In genomic region chr5:6582507-6583048, GRCh38 we compare ENCODE assay signal across 9 cellular contexts. TPM values are rescaled to one million over a fixed set of nuclear protein-coding genes. Genes with fewer than 3 reads are reported as not detected.
DNase-seq lines count a peak whose midpoint lies in the region; ATAC-seq lines count a peak whose summit lies in the region.
"Had no signal": no experiment of that assay in that cellular context is flagged by ENCODE, and none has a peak within 500 bp of the region (broad histone marks: within the 10 kb centered on the region; RNA-seq: fewer than 3 reads in every experiment).

No MANE protein-coding gene starts in this region.

- no peaks in the 10 kb centered on the region for H3K9me3 ChIP-seq in ectodermal cell (ENCODE audit: control insufficient read depth, low read length)
- H3K9me3 ChIP-seq in aorta (ENCODE audit: control insufficient read depth, low read length), result no peaks in the 10 kb centered on the region

- no peak for DNase-seq in Right ventricle myocardium inferior (ENCODE audit: missing footprints)
- DNase-seq in cardiac septum (ENCODE audit: low spot score), result no peak
- no peak for DNase-seq in naive B cell
- no peak for DNase-seq in aorta
- no peak for DNase-seq in hypothalamus (lab: John Stamatoyannopoulos, UW)
- no peak for DNase-seq in mesenteric fat pad (ENCODE audit: low spot score)

- H3K27ac ChIP-seq in ectodermal cell (ENCODE audit: insufficient read depth, low read depth, low read length, poor library complexity, severe bottlenecking) (no peak overlapping the region), aorta (ENCODE audit: low read depth in 1 of 2, low read length in 2 of 2) (no peak overlapping the region)

- H3K27ac Mint-ChIP-seq in naive B cell, result no peak overlapping the region
- H3K27ac Mint-ChIP-seq: CD4-positive, CD25-positive, alpha-beta regulatory T cell had no signal

- H3K4me1 Mint-ChIP-seq in naive B cell, result peaks cover 0 to 2% (median 0%) of the 10 kb centered on the region in 3 donors

- peak overlapping the region; percentile 31 for H3K4me3 ChIP-seq in ectodermal cell (ENCODE audit: insufficient read depth, low read depth, low read length)
- H3K4me3 ChIP-seq in aorta (ENCODE audit: low read length in 2 of 2), result peak overlapping the region; percentile 19 to 32

- H3K4me3 Mint-ChIP-seq in naive B cell, result peak overlapping the region in 7 of 8 donors; percentile 10 to 71 (median 44)
- H3K4me3 Mint-ChIP-seq: CD4-positive, CD25-positive, alpha-beta regulatory T cell had no signal

- H3K4me1 ChIP-seq in ectodermal cell (ENCODE audit: control insufficient read depth, insufficient read depth, low read length) (no peaks in the 10 kb centered on the region), aorta (ENCODE audit: control insufficient read depth in 1 of 2, insufficient read depth in 2 of 2, low read length in 2 of 2) (peaks cover 0 to 4% of the 10 kb centered on the region in 2 donors)

- intact Hi-C loops in Right ventricle myocardium inferior (cut with DNase I) (loop anchor here (5.0 kb wide), 1 partner anchor 1090 kb away; no protein-coding TSS in a partner anchor), cardiac septum (cut with DNase I) (no loop called here), aorta (cut with DNase I) (loop anchor here in 1 of 2 donors (5.0 kb wide), 1 partner anchor 205 kb away; the partner anchor contains the start of gene MED10)

- H3K9me3 Mint-ChIP-seq in naive B cell, result peaks cover 0 to 6% (median 2%) of the 10 kb centered on the region in 7 donors

- peaks cover 40 to 76% (median 62%) of the 10 kb centered on the region in 3 donors for H3K27me3 Mint-ChIP-seq in naive B cell

- WGBS in ectodermal cell, 2 experiments, result 73% methylated on average over 30 of the region's 30 CpGs
- 39 to 46% methylated on average over 30 of the region's 30 CpGs for WGBS in aorta, 2 donors

- ATAC-seq in Right ventricle myocardium inferior (peak; percentile 12), naive B cell (ENCODE audit: low read depth in 2 of 2) (no peak), aorta (ENCODE audit: low FRiP score) (no peak), GM18870 (IDR thresholded peaks at IDR 0.05; ENCODE audit: unreplicated experiment) (no peak)

- no peaks in the 10 kb centered on the region for H3K36me3 Mint-ChIP-seq in naive B cell
- H3K36me3 Mint-ChIP-seq: CD4-positive, CD25-positive, alpha-beta regulatory T cell had no signal

- H3K36me3 ChIP-seq in ectodermal cell (ENCODE audit: control insufficient read depth, insufficient read depth, low read length), result no peaks in the 10 kb centered on the region
- H3K36me3 ChIP-seq in aorta (ENCODE audit: control insufficient read depth in 1 of 2, insufficient read depth in 2 of 2, low read length in 1 of 2), result no peaks in the 10 kb centered on the region

- peaks cover 52% of the 10 kb centered on the region for H3K27me3 ChIP-seq in ectodermal cell (ENCODE audit: control insufficient read depth, insufficient read depth, low read length, poor library complexity, severe bottlenecking)
- H3K27me3 ChIP-seq in aorta (ENCODE audit: control insufficient read depth in 1 of 2, insufficient read depth in 2 of 2, low read length in 1 of 2), result no peaks in the 10 kb centered on the region

RNA-seq across cellular contexts. Expression of gene NSUN2, which starts 50.3 kb away (rescaled TPM):
- 34.2 TPM for total RNA-seq in Right ventricle myocardium inferior
- total RNA-seq in cardiac septum, result 39.9 TPM
- polyA plus RNA-seq in ectodermal cell (2013, experiment 1 of 4), result 74.1 TPM
- 77.2 TPM for polyA plus RNA-seq in ectodermal cell (2013, experiment 2 of 4)
- polyA plus RNA-seq in ectodermal cell (2013, experiment 3 of 4), result 47.5 TPM
- polyA plus RNA-seq in ectodermal cell (2013, experiment 4 of 4), result 56.2 TPM
- 10 to 100 TPM; 35.2 to 56.0 (median 46.0) TPM for polyA plus RNA-seq in naive B cell (ENCODE audit: low read depth in 6 of 6)
- 10 to 100 TPM; 38.6 to 45.0 TPM for total RNA-seq in aorta
- 10 to 100 TPM; 15.0 to 46.1 TPM for polyA plus RNA-seq in aorta
- total RNA-seq in mesenteric fat pad, result 42.8 TPM

RNA-seq across cellular contexts. Expression of gene SRD5A1, which starts 50.7 kb away (rescaled TPM):
- 3.2 TPM for total RNA-seq in Right ventricle myocardium inferior
- 4.2 TPM for total RNA-seq in cardiac septum
- 17.8 TPM for polyA plus RNA-seq in ectodermal cell (2013, experiment 1 of 4)
- 21.2 TPM for polyA plus RNA-seq in ectodermal cell (2013, experiment 2 of 4)
- polyA plus RNA-seq in ectodermal cell (2013, experiment 3 of 4), result 20.3 TPM
- 19.7 TPM for polyA plus RNA-seq in ectodermal cell (2013, experiment 4 of 4)
- polyA plus RNA-seq in naive B cell (ENCODE audit: low read depth in 6 of 6), result 10 to 100 TPM in 5 of 6 donors, 1 to 10 TPM in 1; 8.6 to 43.7 (median 13.3) TPM
- total RNA-seq in aorta, result 1 to 10 TPM; 5.6 to 7.7 TPM
- 1 to 10 TPM; 2.5 to 3.7 TPM for polyA plus RNA-seq in aorta
- total RNA-seq in mesenteric fat pad, result 3.8 TPM
